13 cellular contexts compared by ENCODE assay signal in the genomic region with DNA sequence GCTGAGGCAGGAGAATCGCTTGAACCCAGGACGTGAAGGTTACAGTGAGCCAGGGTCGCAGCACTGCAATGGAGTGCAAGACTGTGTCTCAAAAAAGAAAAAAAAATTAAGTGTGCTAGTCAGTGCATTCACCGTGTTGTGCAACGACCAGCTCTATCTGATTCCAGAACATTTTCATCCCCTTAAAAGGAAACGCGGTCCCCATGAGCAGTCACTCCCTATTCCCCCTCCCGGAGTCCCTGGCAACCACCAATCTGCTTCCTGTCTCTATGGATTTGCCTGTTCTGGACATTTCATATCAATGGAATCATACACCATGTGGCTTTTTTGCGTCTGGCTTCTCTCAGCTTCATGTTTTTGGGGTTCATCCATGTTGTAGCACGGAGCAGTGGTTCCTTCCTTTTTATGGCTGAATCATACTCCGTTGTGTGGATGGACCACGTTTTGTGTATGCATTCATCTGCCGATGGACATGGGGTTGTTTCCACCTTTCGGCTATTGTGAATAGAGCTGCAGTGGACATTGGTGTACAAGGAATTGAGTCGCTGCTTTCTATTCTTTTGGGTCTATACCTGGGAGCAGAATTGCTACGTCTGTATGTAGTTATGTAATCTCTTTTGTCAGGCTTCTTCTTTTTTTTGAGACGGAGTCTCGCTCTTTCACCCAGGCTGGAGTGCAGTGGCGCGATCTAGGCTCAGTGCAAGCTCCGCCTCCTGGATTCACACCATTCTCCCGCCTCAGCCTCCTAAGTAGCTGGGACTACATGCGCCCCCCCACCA. TPM values are rescaled to one million over a fixed set of nuclear protein-coding genes. Genes with fewer than 3 reads are reported as not detected.
DNase-seq lines count a peak whose midpoint lies in the region; ATAC-seq and TF ChIP-seq lines count a peak whose summit lies in the region.
"Had no signal": no experiment of that assay in that cellular context is flagged by ENCODE, and none has a peak within 500 bp of the region (broad histone marks: within the 10 kb centered on the region; RNA-seq: fewer than 3 reads in every experiment).

No MANE protein-coding gene starts in this region.

- peaks cover 0 to 34% (median 6%) of the 10 kb centered on the region in 3 donors for H3K36me3 Mint-ChIP-seq in CD8-positive, alpha-beta memory T cell
- H3K36me3 Mint-ChIP-seq in endodermal cell (ENCODE audit: low read depth): peaks cover 19% of the 10 kb centered on the region

- POLR2A ChIA-PET in CD8-positive, alpha-beta memory T cell (lab: Charles Lee): no interaction called here

- peaks cover 34 to 66% (median 44%) of the 10 kb centered on the region in 3 donors for H3K4me1 Mint-ChIP-seq in CD8-positive, alpha-beta memory T cell
- H3K4me1 Mint-ChIP-seq in endodermal cell: peaks cover 2% of the 10 kb centered on the region

- no peaks in the 10 kb centered on the region for H3K36me3 ChIP-seq in CD8-positive, alpha-beta memory T cell (ENCODE audit: insufficient read depth, low read length)
- H3K36me3 ChIP-seq in skeletal muscle tissue (ENCODE audit: control insufficient read depth in 3 of 3, insufficient read depth in 3 of 3, low read length in 3 of 3) (no peaks in the 10 kb centered on the region), Karpas-422 (ENCODE audit: insufficient read depth, low read length) (0 out of 2 replicates have a peak, but pooled peaks cover 4% of the 10 kb centered on the region), endodermal cell (ENCODE audit: control insufficient read depth, insufficient read depth, low read length) (peaks cover 10% of the 10 kb centered on the region)

- no peak for ATAC-seq in GM18858 (IDR thresholded peaks at IDR 0.05; ENCODE audit: unreplicated experiment)

- no peaks in the 10 kb centered on the region for H3K27me3 Mint-ChIP-seq in CD8-positive, alpha-beta memory T cell
- H3K27me3 Mint-ChIP-seq in endodermal cell (ENCODE audit: insufficient read depth): no peaks in the 10 kb centered on the region
- H3K27me3 Mint-ChIP-seq: central memory CD8-positive, alpha-beta T cell had no signal

- H3K9ac ChIP-seq in skeletal muscle tissue (ENCODE audit: low read depth in 1 of 3, low read length in 3 of 3) (no peak overlapping the region), Karpas-422 (ENCODE audit: low read length) (no peak overlapping the region), endodermal cell (ENCODE audit: extremely low read depth, low read length, poor library complexity, severe bottlenecking) (no peak overlapping the region)

- H3K4me2 ChIP-seq in Karpas-422 (ENCODE audit: low read depth, low read length, poor library complexity, severe bottlenecking): no peak overlapping the region

- no peak overlapping the region for H3K4me3 ChIP-seq in CD8-positive, alpha-beta memory T cell (ENCODE audit: low read length)
- H3K4me3 ChIP-seq in cardiac fibroblast (replicated peaks in 1 of 2; ENCODE audit: low read depth in 2 of 2, low read length in 2 of 2) (no peak overlapping the region), skeletal muscle tissue (ENCODE audit: low read length in 3 of 3) (no peak overlapping the region), Karpas-422 (ENCODE audit: low read length) (no peak overlapping the region), endodermal cell (ENCODE audit: low read length) (no peak overlapping the region)

- peaks cover 37% of the 10 kb centered on the region for H4K20me1 ChIP-seq in Karpas-422 (ENCODE audit: insufficient read depth, low read depth, low read length)

- H3K4me1 ChIP-seq in CD8-positive, alpha-beta memory T cell (ENCODE audit: insufficient read depth, low read length): peaks cover 21% of the 10 kb centered on the region
- H3K4me1 ChIP-seq in skeletal muscle tissue (ENCODE audit: control insufficient read depth in 3 of 3, insufficient read depth in 3 of 3, low read length in 3 of 3) (peaks cover 2 to 4% (median 4%) of the 10 kb centered on the region in 3 donors), Karpas-422 (ENCODE audit: low read length) (peaks cover 17% of the 10 kb centered on the region), endodermal cell (ENCODE audit: control insufficient read depth, insufficient read depth, low read length) (no peaks in the 10 kb centered on the region)

- no peak overlapping the region for H3K27ac ChIP-seq in CD8-positive, alpha-beta memory T cell (ENCODE audit: low read depth, low read length)
- peak overlapping the region; percentile 69 for H3K27ac ChIP-seq in skeletal muscle tissue (ENCODE audit: low read depth, low read length)
- no peak overlapping the region for H3K27ac ChIP-seq in Karpas-422 (ENCODE audit: low read length)
- H3K27ac ChIP-seq in endodermal cell (ENCODE audit: low read depth, low read length): no peak overlapping the region

- TF ChIP-seq CTCF in cardiac fibroblast (IDR thresholded peaks at IDR 0.05; ENCODE audit: low read depth, low read length) (no peak), endodermal cell (conservative IDR thresholded peaks at IDR 0.05) (no peak)

- no peak for DNase-seq in CD8-positive, alpha-beta memory T cell
- DNase-seq in cardiac fibroblast (ENCODE audit: low read depth in 2 of 2): peak; percentile 95 to 98
- DNase-seq in iris pigment epithelial cell (ENCODE audit: low read depth): peak; percentile 74
- no peak for DNase-seq in NCI-H1694 treated with DMSO at 0.1 percent for 48 hours (lab: John Stamatoyannopoulos, UW)
- DNase-seq in Karpas-422: no peak
- no peak for DNase-seq in endodermal cell
- DNase-seq: NCI-H2029 treated with DMSO at 0.1 percent for 48 hours; stimulated activated CD4-positive, alpha-beta T cell treated with anti-CD3 and anti-CD28 coated beads, Interleukin-4, amount 100 ng/mL, for 4 hours; T1000 had no signal

- WGBS in endodermal cell (ENCODE audit: insufficient coverage in 1 of 2, insufficient read length in 1 of 2), 2 experiments: 95 to 96% methylated on average over 22 to 23 of the region's 23 CpGs

- H3K4me3 Mint-ChIP-seq in CD8-positive, alpha-beta memory T cell: no peak overlapping the region
- H3K4me3 Mint-ChIP-seq in endodermal cell: no peak overlapping the region
- H3K4me3 Mint-ChIP-seq: central memory CD8-positive, alpha-beta T cell; nephron had no signal

- H3K9me2 ChIP-seq in Karpas-422 (replicated peaks; ENCODE audit: insufficient read depth, low read length): no peaks in the 10 kb centered on the region

- H3K9me3 ChIP-seq in CD8-positive, alpha-beta memory T cell (ENCODE audit: low read length): no peaks in the 10 kb centered on the region
- H3K9me3 ChIP-seq in skeletal muscle tissue (ENCODE audit: control insufficient read depth in 3 of 3, low read length in 3 of 3): no peaks in the 10 kb centered on the region
- H3K9me3 ChIP-seq in Karpas-422 (ENCODE audit: low read length): no peaks in the 10 kb centered on the region
- H3K9me3 ChIP-seq in endodermal cell (ENCODE audit: control insufficient read depth, low read length): no peaks in the 10 kb centered on the region

- H2AFZ ChIP-seq in Karpas-422 (ENCODE audit: low read length): no peak overlapping the region

- peak overlapping the region in 5 of 8 donors; percentile 28 to 93 (median 64) for H3K27ac Mint-ChIP-seq in CD8-positive, alpha-beta memory T cell
- H3K27ac Mint-ChIP-seq in endodermal cell: no peak overlapping the region

- no peaks in the 10 kb centered on the region for H3K27me3 ChIP-seq in CD8-positive, alpha-beta memory T cell (ENCODE audit: insufficient read depth, low read length, poor library complexity, severe bottlenecking)
- H3K27me3 ChIP-seq in skeletal muscle tissue (ENCODE audit: control insufficient read depth in 3 of 3, insufficient read depth in 3 of 3, low read length in 3 of 3) (no peaks in the 10 kb centered on the region), Karpas-422 (ENCODE audit: low read length) (no peaks in the 10 kb centered on the region), endodermal cell (ENCODE audit: control insufficient read depth, insufficient read depth, low read length, poor library complexity, severe bottlenecking) (no peaks in the 10 kb centered on the region)

- CTCF ChIA-PET in CD8-positive, alpha-beta memory T cell (lab: Charles Lee): no interaction called here

- no peaks in the 10 kb centered on the region for H3K9me3 Mint-ChIP-seq in CD8-positive, alpha-beta memory T cell
- H3K9me3 Mint-ChIP-seq in endodermal cell: no peaks in the 10 kb centered on the region
- H3K9me3 Mint-ChIP-seq: central memory CD8-positive, alpha-beta T cell had no signal

- peaks cover 90% of the 10 kb centered on the region for H3K79me2 ChIP-seq in Karpas-422 (ENCODE audit: low read length)

RNA-seq across cellular contexts. Expression of gene MYO9B, which starts 19.8 kb away (rescaled TPM):
- 100 to 1,000 TPM; 104 to 108 TPM for total RNA-seq in CD8-positive, alpha-beta memory T cell
- polyA plus RNA-seq in CD8-positive, alpha-beta memory T cell: 24.9 TPM
- 12.5 TPM for total RNA-seq in skeletal muscle tissue
- 80.1 and 114 TPM in 2 replicates for total RNA-seq in Karpas-422 (2014; rRNA removed; shearing (Covaris generic); ENCODE audit: low replicate concordance)
- total RNA-seq in endodermal cell: 10 to 100 TPM; 79.4 to 96.8 TPM
- polyA plus RNA-seq in endodermal cell (2013, experiment 1 of 2): 92.6 TPM
- polyA plus RNA-seq in endodermal cell (2013, experiment 2 of 2): 90.7 TPM

RNA-seq across cellular contexts. Expression of gene HAUS8, which starts 20.1 kb away (rescaled TPM):
- 10 to 100 TPM; 33.4 to 36.4 TPM for total RNA-seq in CD8-positive, alpha-beta memory T cell
- polyA plus RNA-seq in CD8-positive, alpha-beta memory T cell: 9.7 TPM
- total RNA-seq in skeletal muscle tissue: 2.6 TPM
- total RNA-seq in Karpas-422 (2014; rRNA removed; shearing (Covaris generic); ENCODE audit: low replicate concordance): 17.6 and 20.4 TPM in 2 replicates
- 10 to 100 TPM; 19.4 to 19.9 TPM for total RNA-seq in endodermal cell
- polyA plus RNA-seq in endodermal cell (2013, experiment 1 of 2): 26.3 TPM
- polyA plus RNA-seq in endodermal cell (2013, experiment 2 of 2): 17.7 TPM

Comparison
In these comparisons a context has a peak if more than half of its experiments do, and no peak if none do; other contexts are left out.
1. DNase-seq: peak in cardiac fibroblast (2 of 2) and iris pigment epithelial cell (single experiment); none in CD8-positive, alpha-beta memory T cell (0 of 5), NCI-H1694 treated with DMSO at 0.1 percent for 48 hours (single experiment), Karpas-422 (single experiment) and endodermal cell (single experiment).